In genomic region chrX:120302434-120302833, GRCh38 we compare ENCODE assay signal across 9 cellular contexts. TPM values are rescaled to one million over a fixed set of nuclear protein-coding genes. Genes with fewer than 3 reads are reported as not detected.
DNase-seq lines count a peak whose midpoint lies in the region; ATAC-seq and TF ChIP-seq lines count a peak whose summit lies in the region.
"Had no signal": no experiment of that assay in that cellular context is flagged by ENCODE, and none has a peak within 500 bp of the region (broad histone marks: within the 10 kb centered on the region; RNA-seq: fewer than 3 reads in every experiment).

No MANE protein-coding gene starts in this region.

- CTCF ChIA-PET in activated B cell treated with CpG ODN at 0.5 μM for 24 hours (lab: Charles Lee): interaction anchor here (1.4 kb wide), 1 partner anchor 52 kb away, joined by 4 read pairs; no protein-coding TSS in a partner anchor

- intact Hi-C loops in activated B cell treated with CpG ODN at 0.5 μM for 24 hours (cut with micrococcal nuclease): loop anchor here (2.0 to 10.0 kb wide), 3 partner anchors 16 to 835 kb away; partner anchors contain the start of gene SLC25A5

- TF ChIP-seq POLR2A in GM18505 (IDR thresholded peaks at IDR 0.05; ENCODE audit: borderline replicate concordance, extremely low read depth, insufficient read depth, insufficient read length) (no peak), erythroblast (IDR thresholded peaks at IDR 0.05; ENCODE audit: low read length) (no peak)

- H3K27ac Mint-ChIP-seq in activated B cell treated with CpG ODN at 0.5 μM for 24 hours: peak overlapping the region; percentile 69

- POLR2A ChIA-PET in activated B cell treated with CpG ODN at 0.5 μM for 24 hours (lab: Charles Lee): interaction anchor here (0.6 to 2.1 kb wide), 5 partner anchors 9 to 1955 kb away, joined by 3 to 16 read pairs (median 3); partner anchors contain the start of genes TMEM255A and ZBTB33

- no peaks in the 10 kb centered on the region for H3K27me3 Mint-ChIP-seq in activated B cell treated with CpG ODN at 0.5 μM for 24 hours

- H3K36me3 Mint-ChIP-seq in activated B cell treated with CpG ODN at 0.5 μM for 24 hours (ENCODE audit: low read depth): no peaks in the 10 kb centered on the region

- DNase-seq in activated B cell treated with CpG ODN at 0.5 μM for 24 hours (peak; percentile 15), mucosa of gallbladder (ENCODE audit: low spot score) (peak; percentile 34), DMS 273 (lab: John Stamatoyannopoulos, UW; ENCODE audit: unreplicated experiment) (no peak), SKM-1 (lab: John Stamatoyannopoulos, UW; ENCODE audit: unreplicated experiment) (no peak), erythroblast (lab: John Stamatoyannopoulos, UW) (no peak)

- no peak for TF ChIP-seq CTCF in activated B cell treated with CpG ODN at 0.5 μM for 24 hours (IDR thresholded peaks at IDR 0.05)

- peaks cover 36% of the 10 kb centered on the region for H3K4me1 Mint-ChIP-seq in activated B cell treated with CpG ODN at 0.5 μM for 24 hours

- no peaks in the 10 kb centered on the region for H3K9me3 Mint-ChIP-seq in activated B cell treated with CpG ODN at 0.5 μM for 24 hours

- H3K4me3 Mint-ChIP-seq in activated B cell treated with CpG ODN at 0.5 μM for 24 hours: peak overlapping the region; percentile 50

- ATAC-seq in GM18505 (IDR thresholded peaks at IDR 0.05; ENCODE audit: unreplicated experiment) (peak; percentile 90), GM21515 (IDR thresholded peaks at IDR 0.05; ENCODE audit: unreplicated experiment) (peak; percentile 92), HG03565 (IDR thresholded peaks at IDR 0.05; ENCODE audit: unreplicated experiment) (peak; percentile 93), activated B cell treated with CpG ODN at 0.5 μM for 24 hours (ENCODE audit: low read depth) (peak; percentile 97)

RNA-seq across cellular contexts. Expression of gene TMEM255A, which starts 8.8 kb away (rescaled TPM):
- total RNA-seq in activated B cell treated with CpG ODN at 0.5 μM for 24 hours (0.18 and 0.51 TPM in 2 replicates), mucosa of gallbladder (0.98 TPM)

RNA-seq across cellular contexts. Expression of gene ZBTB33, which starts 51.8 kb away (rescaled TPM):
- total RNA-seq in activated B cell treated with CpG ODN at 0.5 μM for 24 hours (17.4 and 19.8 TPM in 2 replicates), mucosa of gallbladder (19.9 TPM)

RNA-seq across cellular contexts. Expression of gene ATP1B4, which starts 59.5 kb away (rescaled TPM):
- not detected in 2 replicates for total RNA-seq in activated B cell treated with CpG ODN at 0.5 μM for 24 hours
- total RNA-seq in mucosa of gallbladder: not detected
- total RNA-seq: fibroblast of villous mesenchyme had no signal

Comparison
In these comparisons a context has a peak if more than half of its experiments do, and no peak if none do; other contexts are left out.
1. DNase-seq: peak in activated B cell treated with CpG ODN at 0.5 μM for 24 hours (single experiment) and mucosa of gallbladder (single experiment); none in DMS 273 (single experiment), SKM-1 (single experiment) and erythroblast (0 of 2).
2. Peak in every context shown above with its lines, with median percentiles within 50 percentile points of each other: ATAC-seq.